ENCODE assay signal across 29 cellular contexts in genomic region chr22:43424865-43425630, GRCh38. TPM values are rescaled to one million over a fixed set of nuclear protein-coding genes. Genes with fewer than 3 reads are reported as not detected.
"Had no signal": no experiment of that assay in that cellular context is flagged by ENCODE, and none has a peak within 500 bp of the region (broad histone marks: within the 10 kb centered on the region; RNA-seq: fewer than 3 reads in every experiment).

No MANE protein-coding gene starts in this region.

- H3K27me3 ChIP-seq: right atrium auricular region had no signal

- H3K4me3 ChIP-seq: coronary artery, lung, right atrium auricular region, tibial nerve had no signal

- ATAC-seq: effector memory CD8-positive, alpha-beta T cell had no signal

- DNase-seq: activated CD4-positive, alpha-beta memory T cell treated with anti-CD3 and anti-CD28 coated beads, Interleukin-2, amount 10 ng/mL, durations not matched to agents 7 days and 5 days; activated CD4-positive, alpha-beta T cell treated with anti-CD3 and anti-CD28 coated beads, Interleukin-2, amount 10 ng/mL, durations not matched to agents 7 days and 5 days; activated CD4-positive, CD25-positive, alpha-beta regulatory T cell treated with anti-CD3 and anti-CD28 coated beads, Interleukin-2, amount 50 U/mL, for 72 hours; activated CD8-positive, alpha-beta memory T cell treated with anti-CD3 and anti-CD28 coated beads, Interleukin-2, amount 50 U/mL, for 48 hours; activated gamma-delta T cell treated with Interleukin-2 at 50 U/mL for 16 hours; activated naive CD4-positive, alpha-beta T cell treated with anti-CD3 and anti-CD28 coated beads, Interleukin-2, amount 50 U/mL, for 16 hours; activated T-cell treated with anti-CD3 and anti-CD28 coated beads, Interleukin-2, amount 50 U/mL, for 24 hours; amniotic stem cell; effector memory CD8-positive, alpha-beta T cell; erythroblast; head of caudate nucleus; hippocampal formation; mesendoderm; nephron progenitor cell; nucleus accumbens; stimulated activated CD4-positive, alpha-beta T cell treated with anti-CD3 and anti-CD28 coated beads, Interleukin-2, amount 100 ng/mL, for 48 hours; stimulated activated naive CD4-positive, alpha-beta T cell treated with Interleukin-2 at 50 U/mL for 16 hours; T-helper 1 cell had no signal

- H3K9me3 Mint-ChIP-seq: activated CD4-positive, alpha-beta memory T cell treated with anti-CD3 and anti-CD28 coated beads, Interleukin-2, amount 10 ng/mL, durations not matched to agents 7 days and 5 days; activated CD4-positive, alpha-beta T cell treated with anti-CD3 and anti-CD28 coated beads, Interleukin-2, amount 10 ng/mL, durations not matched to agents 7 days and 5 days; activated T-cell treated with anti-CD3 and anti-CD28 coated beads, Interleukin-2, amount 50 U/mL, for 24 hours; effector memory CD8-positive, alpha-beta T cell; nephron progenitor cell; T-helper 2 cell treated with Interferon-gamma antibody and Interleukin-4, amounts not matched to agents 5 μg/mL and 100 μg/mL, for 36 hours had no signal

- H3K4me1 Mint-ChIP-seq: activated CD4-positive, alpha-beta memory T cell treated with anti-CD3 and anti-CD28 coated beads, Interleukin-2, amount 10 ng/mL, durations not matched to agents 7 days and 5 days; activated CD4-positive, alpha-beta T cell treated with anti-CD3 and anti-CD28 coated beads, Interleukin-2, amount 10 ng/mL, durations not matched to agents 7 days and 5 days had no signal

- H3K27me3 Mint-ChIP-seq: activated CD4-positive, alpha-beta memory T cell treated with anti-CD3 and anti-CD28 coated beads, Interleukin-2, amount 10 ng/mL, durations not matched to agents 7 days and 5 days; activated CD4-positive, alpha-beta T cell treated with anti-CD3 and anti-CD28 coated beads, Interleukin-2, amount 10 ng/mL, durations not matched to agents 7 days and 5 days had no signal

- H3K9me3 ChIP-seq: right atrium auricular region, tibial nerve had no signal

- H3K27ac Mint-ChIP-seq: activated CD4-positive, alpha-beta memory T cell treated with anti-CD3 and anti-CD28 coated beads, Interleukin-2, amount 10 ng/mL, durations not matched to agents 7 days and 5 days; activated CD4-positive, alpha-beta T cell treated with anti-CD3 and anti-CD28 coated beads, Interleukin-2, amount 10 ng/mL, durations not matched to agents 7 days and 5 days; activated T-cell treated with anti-CD3 and anti-CD28 coated beads, Interleukin-2, amount 50 U/mL, for 24 hours; effector memory CD8-positive, alpha-beta T cell; nephron progenitor cell; T-helper 2 cell treated with Interferon-gamma antibody and Interleukin-4, amounts not matched to agents 5 μg/mL and 100 μg/mL, for 36 hours had no signal

- H3K36me3 ChIP-seq: right atrium auricular region, tibial nerve had no signal

- H3K27ac ChIP-seq: coronary artery, parathyroid adenoma, right atrium auricular region, tibial nerve had no signal

- H3K4me3 Mint-ChIP-seq: activated CD4-positive, alpha-beta memory T cell treated with anti-CD3 and anti-CD28 coated beads, Interleukin-2, amount 10 ng/mL, durations not matched to agents 7 days and 5 days; activated CD4-positive, alpha-beta T cell treated with anti-CD3 and anti-CD28 coated beads, Interleukin-2, amount 10 ng/mL, durations not matched to agents 7 days and 5 days; activated T-cell treated with anti-CD3 and anti-CD28 coated beads, Interleukin-2, amount 50 U/mL, for 24 hours; effector memory CD8-positive, alpha-beta T cell; nephron progenitor cell; T-helper 2 cell treated with Interferon-gamma antibody and Interleukin-4, amounts not matched to agents 5 μg/mL and 100 μg/mL, for 36 hours had no signal

- H3K4me1 ChIP-seq: parathyroid adenoma, right atrium auricular region, tibial nerve had no signal

RNA-seq across cellular contexts. Expression of gene MPPED1, which starts 13.2 kb away (rescaled TPM):
- total RNA-seq: activated CD4-positive, alpha-beta memory T cell treated with anti-CD3 and anti-CD28 coated beads, Interleukin-2, amount 10 ng/mL, durations not matched to agents 7 days and 5 days; activated CD4-positive, alpha-beta T cell treated with anti-CD3 and anti-CD28 coated beads, Interleukin-2, amount 10 ng/mL, durations not matched to agents 7 days and 5 days; bronchial epithelial cell; fibroblast of villous mesenchyme; mucosa of gallbladder; pulmonary artery endothelial cell; right atrium auricular region had no signal
- polyA plus RNA-seq: keratinocyte had no signal
